20 cellular contexts compared by ENCODE assay signal in genomic region chr3:196496183-196496582, GRCh38. TPM values are rescaled to one million over a fixed set of nuclear protein-coding genes. Genes with fewer than 3 reads are reported as not detected.
A peak's percentile ranks its signal among the peaks of the same experiment; 100 is the strongest.
DNase-seq lines count a peak whose midpoint lies in the region; ATAC-seq and TF ChIP-seq lines count a peak whose summit lies in the region.
"Had no signal": no experiment of that assay in that cellular context is flagged by ENCODE, and none has a peak within 500 bp of the region (broad histone marks: within the 10 kb centered on the region; RNA-seq: fewer than 3 reads in every experiment).

No MANE protein-coding gene starts in this region.

- H3K4me1 ChIP-seq in CD8-positive, alpha-beta T cell (ENCODE audit: insufficient read depth, low read length): peaks cover 13% of the 10 kb centered on the region
- H3K4me1 ChIP-seq in Loucy (ENCODE audit: insufficient read depth, low read length, poor library complexity, severe bottlenecking): peaks cover 45% of the 10 kb centered on the region

- no peaks in the 10 kb centered on the region for H3K9me3 Mint-ChIP-seq in activated naive CD4-positive, alpha-beta T cell treated with anti-CD3 and anti-CD28 coated beads, Interleukin-2, amount 50 U/mL, for 24 hours
- H3K9me3 Mint-ChIP-seq in CD8-positive, alpha-beta T cell: no peaks in the 10 kb centered on the region
- no peaks in the 10 kb centered on the region for H3K9me3 Mint-ChIP-seq in effector memory CD8-positive, alpha-beta T cell
- H3K9me3 Mint-ChIP-seq: CD4-positive, alpha-beta T cell had no signal

- H3K9me3 ChIP-seq in CD8-positive, alpha-beta T cell (ENCODE audit: low read length): no peaks in the 10 kb centered on the region
- no peaks in the 10 kb centered on the region for H3K9me3 ChIP-seq in Loucy (ENCODE audit: insufficient read depth, low read depth, low read length)
- H3K9me3 ChIP-seq: A549 had no signal

- CTCF ChIA-PET in CD8-positive, alpha-beta T cell (lab: Charles Lee): no interaction called here

- H3K4me1 Mint-ChIP-seq in activated naive CD4-positive, alpha-beta T cell treated with anti-CD3 and anti-CD28 coated beads, Interleukin-2, amount 50 U/mL, for 24 hours: peaks cover 67% of the 10 kb centered on the region
- H3K4me1 Mint-ChIP-seq in CD8-positive, alpha-beta T cell (ENCODE audit: low read depth): peaks cover 57% of the 10 kb centered on the region
- peaks cover 39 to 64% of the 10 kb centered on the region in 2 donors for H3K4me1 Mint-ChIP-seq in effector memory CD8-positive, alpha-beta T cell (ENCODE audit: low read depth in 2 of 2)

- H3K36me3 ChIP-seq in CD8-positive, alpha-beta T cell (ENCODE audit: insufficient read depth, low read length): no peaks in the 10 kb centered on the region
- peaks cover 93% of the 10 kb centered on the region for H3K36me3 ChIP-seq in Loucy (ENCODE audit: insufficient read depth, low read length)

- H3F3A ChIP-seq in Loucy (ENCODE audit: low read depth): peaks cover 3% of the 10 kb centered on the region; the same call in 1 of the 2 replicates

- no peaks in the 10 kb centered on the region for H3K27me3 Mint-ChIP-seq in activated naive CD4-positive, alpha-beta T cell treated with anti-CD3 and anti-CD28 coated beads, Interleukin-2, amount 50 U/mL, for 24 hours
- no peaks in the 10 kb centered on the region for H3K27me3 Mint-ChIP-seq in CD8-positive, alpha-beta T cell (ENCODE audit: low read depth)
- no peaks in the 10 kb centered on the region for H3K27me3 Mint-ChIP-seq in effector memory CD8-positive, alpha-beta T cell
- H3K27me3 Mint-ChIP-seq: CD4-positive, alpha-beta T cell had no signal

- no peaks in the 10 kb centered on the region for H3K9me2 ChIP-seq in Loucy (replicated peaks; ENCODE audit: low read depth, low read length)

- H3K4me3 ChIP-seq in CD8-positive, alpha-beta T cell (ENCODE audit: low read depth, low read length): no peak overlapping the region
- peak overlapping the region; percentile 88 for H3K4me3 ChIP-seq in Loucy (ENCODE audit: low read length, poor library complexity, severe bottlenecking)
- H3K4me3 ChIP-seq: A549 had no signal

- H3K36me3 Mint-ChIP-seq in activated naive CD4-positive, alpha-beta T cell treated with anti-CD3 and anti-CD28 coated beads, Interleukin-2, amount 50 U/mL, for 24 hours: peaks cover 13% of the 10 kb centered on the region
- H3K36me3 Mint-ChIP-seq in CD8-positive, alpha-beta T cell: peaks cover 46% of the 10 kb centered on the region
- peaks cover 41% of the 10 kb centered on the region for H3K36me3 Mint-ChIP-seq in effector memory CD8-positive, alpha-beta T cell (ENCODE audit: insufficient read depth)

- peaks cover 100% of the 10 kb centered on the region for H3K79me2 ChIP-seq in Loucy (ENCODE audit: insufficient read depth, low read length)

- POLR2A ChIA-PET in CD8-positive, alpha-beta T cell (lab: Charles Lee): no interaction called here

- DNase-seq in activated naive CD4-positive, alpha-beta T cell treated with anti-CD3 and anti-CD28 coated beads, Interleukin-2, amount 50 U/mL, for 16 hours: no peak
- no peak for DNase-seq in CD8-positive, alpha-beta T cell
- no peak for DNase-seq in effector memory CD8-positive, alpha-beta T cell
- DNase-seq in putamen (ENCODE audit: low spot score): no peak
- DNase-seq in NCI-H2107 treated with DMSO at 0.1 percent for 48 hours (lab: John Stamatoyannopoulos, UW; ENCODE audit: unreplicated experiment): no peak
- DNase-seq: AML-193; CD4-positive, alpha-beta T cell; DMS79 treated with DMSO at 0.1 percent for 48 hours; GF-D8; GOT3; H7; KBM-7 had no signal

- H3K9ac ChIP-seq in Loucy (ENCODE audit: low read depth, low read length, poor library complexity, severe bottlenecking): peak overlapping the region; percentile 99

- ATAC-seq in CD8-positive, alpha-beta T cell: no peak
- no peak for ATAC-seq in effector memory CD8-positive, alpha-beta T cell (replicated peaks)
- ATAC-seq in HG03139 (IDR thresholded peaks at IDR 0.05; ENCODE audit: unreplicated experiment): no peak
- ATAC-seq: A549, HCT116 had no signal

- H3K4me2 ChIP-seq in Loucy (ENCODE audit: low read depth, low read length, poor library complexity, severe bottlenecking): peak overlapping the region; percentile 95
- H3K4me2 ChIP-seq: A549 had no signal

- no peak for TF ChIP-seq CTCF in CD8-positive, alpha-beta T cell (IDR thresholded peaks at IDR 0.05)
- no peak for TF ChIP-seq CTCF in Loucy (conservative IDR thresholded peaks at IDR 0.05; ENCODE audit: low read length)

- intact Hi-C loops in CD8-positive, alpha-beta T cell (cut with DNase I, micrococcal nuclease): no loop called here

- peaks cover 94% of the 10 kb centered on the region for H4K20me1 ChIP-seq in Loucy (ENCODE audit: insufficient read depth, low read length, poor library complexity, severe bottlenecking)

- no peaks in the 10 kb centered on the region for H3K27me3 ChIP-seq in CD8-positive, alpha-beta T cell (ENCODE audit: insufficient read depth, low read length)
- peaks cover 35% of the 10 kb centered on the region for H3K27me3 ChIP-seq in Loucy (ENCODE audit: insufficient read depth, low read length, poor library complexity, severe bottlenecking)

- H3K27ac Mint-ChIP-seq in activated naive CD4-positive, alpha-beta T cell treated with anti-CD3 and anti-CD28 coated beads, Interleukin-2, amount 50 U/mL, for 24 hours: peak overlapping the region; percentile 2
- peak overlapping the region; percentile 37 for H3K27ac Mint-ChIP-seq in CD8-positive, alpha-beta T cell
- H3K27ac Mint-ChIP-seq in effector memory CD8-positive, alpha-beta T cell: peak overlapping the region; percentile 13 to 63
- H3K27ac Mint-ChIP-seq: CD4-positive, alpha-beta T cell had no signal

- H3K4me3 Mint-ChIP-seq in activated naive CD4-positive, alpha-beta T cell treated with anti-CD3 and anti-CD28 coated beads, Interleukin-2, amount 50 U/mL, for 24 hours: no peak overlapping the region
- H3K4me3 Mint-ChIP-seq in CD8-positive, alpha-beta T cell: no peak overlapping the region
- H3K4me3 Mint-ChIP-seq in effector memory CD8-positive, alpha-beta T cell: no peak overlapping the region
- H3K4me3 Mint-ChIP-seq: CD4-positive, alpha-beta T cell had no signal

- H2AFZ ChIP-seq in Loucy (ENCODE audit: low read length): no peak overlapping the region

- no peak overlapping the region for H3K27ac ChIP-seq in CD8-positive, alpha-beta T cell (ENCODE audit: low read depth, low read length)
- H3K27ac ChIP-seq: 22Rv1, A549, C4-2B had no signal

RNA-seq across cellular contexts. Expression of gene RNF168, which starts 7.4 kb away (rescaled TPM):
- total RNA-seq in CD8-positive, alpha-beta T cell: 10 to 100 TPM; 51.3 to 55.6 TPM

RNA-seq across cellular contexts. Expression of gene SMCO1, which starts 19.0 kb away (rescaled TPM):
- not detected for total RNA-seq in CD8-positive, alpha-beta T cell
- total RNA-seq: CD4-positive, alpha-beta T cell; H7; HT-29 had no signal
